8 cellular contexts compared by ENCODE assay signal in the genomic region with DNA sequence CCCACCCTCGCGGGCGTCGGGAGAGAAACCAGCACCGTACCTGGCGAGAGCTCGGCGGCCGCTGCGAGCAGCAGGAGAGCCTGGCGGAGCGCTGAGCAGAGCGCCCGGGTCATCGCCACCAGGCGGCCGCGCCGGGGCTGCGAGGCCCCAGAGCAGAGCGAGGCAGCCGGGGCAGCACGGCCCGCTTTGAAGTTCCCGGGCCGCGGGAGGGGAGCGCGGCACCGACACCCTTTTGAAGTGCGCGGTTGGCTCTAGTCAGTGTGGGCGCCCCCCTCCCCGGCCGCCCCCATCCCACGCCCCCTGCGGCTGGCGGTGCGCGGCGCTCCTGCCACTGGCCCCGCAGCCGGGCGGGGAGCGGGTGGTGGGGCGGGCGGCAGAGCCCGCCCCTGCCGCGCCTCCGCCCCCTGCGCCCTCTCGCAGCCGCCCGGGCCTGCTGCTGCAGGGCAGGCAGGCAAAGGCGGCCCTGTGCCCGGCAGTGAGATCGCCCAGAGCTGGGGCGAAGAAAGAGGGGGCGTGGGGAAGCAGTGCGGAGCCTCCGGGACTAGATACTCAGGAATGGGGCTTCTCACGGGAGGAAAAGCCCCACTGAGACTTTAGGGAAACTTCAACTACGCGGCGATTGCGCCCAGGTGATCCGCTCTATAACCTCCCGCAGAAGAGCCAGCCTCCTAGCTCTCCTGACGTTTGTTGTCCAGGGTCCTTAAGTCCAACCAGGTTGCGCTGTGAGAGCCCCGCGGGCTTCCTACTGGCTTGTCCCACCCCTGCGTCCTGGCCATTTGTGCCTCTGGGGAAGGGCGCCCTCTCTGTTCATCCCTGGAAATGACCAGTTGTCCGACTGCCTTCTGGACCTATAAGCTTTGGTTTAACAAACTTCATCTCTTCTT.
A peak's percentile ranks its signal among the peaks of the same experiment; 100 is the strongest.
DNase-seq lines count a peak whose midpoint lies in the region; ATAC-seq and TF ChIP-seq lines count a peak whose summit lies in the region.

Gene ACVR1C, minus strand, starts transcription at position 333 of the 884 bp plus-strand sequence. Its CDS starts 220 bp downstream, at position 113.

- ATAC-seq in GM18873 (IDR thresholded peaks at IDR 0.05; ENCODE audit: low FRiP score, unreplicated experiment) (peak; percentile 75), HG03139 (IDR thresholded peaks at IDR 0.05; ENCODE audit: unreplicated experiment) (peak; percentile 81), memory B cell (ENCODE audit: low read depth) (peak; percentile 87)
- ATAC-seq in effector memory CD8-positive, alpha-beta T cell (replicated peaks): peak; percentile 81

- DNase-seq in AG09319 (ENCODE audit: extremely low read depth, low read depth) (no peak), NCI-H510A (lab: John Stamatoyannopoulos, UW) (peak; percentile 77), memory B cell (ENCODE audit: low spot score in 2 of 2) (peak; percentile 61)
- peak; percentile 83 for DNase-seq in activated CD8-positive, alpha-beta memory T cell treated with anti-CD3 and anti-CD28 coated beads for 24 hours
- DNase-seq in effector memory CD8-positive, alpha-beta T cell: peak; percentile 55 to 70 (median 65)
- DNase-seq in stimulated activated CD4-positive, alpha-beta T cell treated with anti-CD3 and anti-CD28 coated beads, TNF-alpha, amount 100 ng/mL, for 48 hours (ENCODE audit: low read depth in 3 of 3): peak; percentile 20 to 57 (median 27)

- peak within 1 kb of the TSS; percentile 31 to 87 for H3K27ac Mint-ChIP-seq in effector memory CD8-positive, alpha-beta T cell
- peak within 1 kb of the TSS; percentile 63 for H3K27ac Mint-ChIP-seq in memory B cell

- H3K27me3 Mint-ChIP-seq in effector memory CD8-positive, alpha-beta T cell: no peaks in the 10 kb centered on the region
- peaks cover under 1% of the 10 kb centered on the region for H3K27me3 Mint-ChIP-seq in memory B cell

- TF ChIP-seq CTCF in AG09319 (IDR thresholded peaks at IDR 0.05; ENCODE audit: low read depth, low read length): peak; percentile 66

- H3K4me1 Mint-ChIP-seq in effector memory CD8-positive, alpha-beta T cell (ENCODE audit: low read depth in 2 of 2): peaks cover 12 to 26% of the 10 kb centered on the region in 2 donors
- peaks cover 13% of the 10 kb centered on the region for H3K4me1 Mint-ChIP-seq in memory B cell

- H3K36me3 Mint-ChIP-seq in effector memory CD8-positive, alpha-beta T cell (ENCODE audit: insufficient read depth): peaks cover 8% of the 10 kb centered on the region
- H3K36me3 Mint-ChIP-seq in memory B cell: no peaks in the 10 kb centered on the region

- H3K4me3 Mint-ChIP-seq in effector memory CD8-positive, alpha-beta T cell: peak within 1 kb of the TSS; percentile 91
- peak within 1 kb of the TSS; percentile 89 for H3K4me3 Mint-ChIP-seq in memory B cell

- H3K9me3 Mint-ChIP-seq in effector memory CD8-positive, alpha-beta T cell: no peaks in the 10 kb centered on the region
- no peaks in the 10 kb centered on the region for H3K9me3 Mint-ChIP-seq in memory B cell
